ENCODE assay signal across 1 cellular context in the genomic region with DNA sequence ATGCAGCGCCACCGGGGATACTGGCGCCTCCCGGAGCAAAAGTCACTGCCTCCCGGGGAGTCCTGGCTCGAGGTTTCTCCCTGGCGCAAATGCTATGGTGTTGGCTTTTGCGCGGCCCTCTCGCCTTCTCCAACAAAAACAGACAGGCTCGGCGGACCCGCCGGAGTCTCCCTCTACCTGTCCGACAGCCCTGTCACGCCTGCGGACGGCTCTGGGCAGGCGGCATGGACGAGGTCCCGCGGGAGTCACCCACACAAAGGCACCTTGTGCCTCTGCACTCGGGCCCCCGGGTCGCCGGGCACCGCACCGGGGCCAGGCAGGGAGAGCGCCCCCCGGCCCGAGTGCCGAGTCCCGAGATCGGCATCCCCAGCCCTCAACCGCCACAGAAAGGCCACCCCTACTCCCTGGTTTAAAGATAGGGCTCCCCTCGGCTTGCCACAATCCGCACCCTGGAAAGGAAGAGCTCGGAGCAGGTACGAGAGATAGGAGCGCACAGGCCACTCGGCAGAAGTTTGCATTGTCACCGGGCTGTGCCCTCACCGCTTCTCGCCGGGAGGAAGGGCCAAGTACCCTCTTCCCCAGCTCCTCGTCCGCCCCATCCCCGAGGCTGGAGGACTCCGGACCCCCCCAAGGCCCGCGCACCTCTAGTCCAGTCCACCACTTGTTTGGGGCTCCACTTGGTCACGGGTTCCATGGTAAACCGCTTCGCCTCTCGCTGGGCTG.
TF ChIP-seq lines count a peak whose summit lies in the region.

No MANE protein-coding gene starts in this region.

TF ChIP-seq in GM12878, 131 proteins besides CTCF, POLR2A, EP300 and RAD21 (continued from another document):
- TF ChIP-seq, protein P1, sequence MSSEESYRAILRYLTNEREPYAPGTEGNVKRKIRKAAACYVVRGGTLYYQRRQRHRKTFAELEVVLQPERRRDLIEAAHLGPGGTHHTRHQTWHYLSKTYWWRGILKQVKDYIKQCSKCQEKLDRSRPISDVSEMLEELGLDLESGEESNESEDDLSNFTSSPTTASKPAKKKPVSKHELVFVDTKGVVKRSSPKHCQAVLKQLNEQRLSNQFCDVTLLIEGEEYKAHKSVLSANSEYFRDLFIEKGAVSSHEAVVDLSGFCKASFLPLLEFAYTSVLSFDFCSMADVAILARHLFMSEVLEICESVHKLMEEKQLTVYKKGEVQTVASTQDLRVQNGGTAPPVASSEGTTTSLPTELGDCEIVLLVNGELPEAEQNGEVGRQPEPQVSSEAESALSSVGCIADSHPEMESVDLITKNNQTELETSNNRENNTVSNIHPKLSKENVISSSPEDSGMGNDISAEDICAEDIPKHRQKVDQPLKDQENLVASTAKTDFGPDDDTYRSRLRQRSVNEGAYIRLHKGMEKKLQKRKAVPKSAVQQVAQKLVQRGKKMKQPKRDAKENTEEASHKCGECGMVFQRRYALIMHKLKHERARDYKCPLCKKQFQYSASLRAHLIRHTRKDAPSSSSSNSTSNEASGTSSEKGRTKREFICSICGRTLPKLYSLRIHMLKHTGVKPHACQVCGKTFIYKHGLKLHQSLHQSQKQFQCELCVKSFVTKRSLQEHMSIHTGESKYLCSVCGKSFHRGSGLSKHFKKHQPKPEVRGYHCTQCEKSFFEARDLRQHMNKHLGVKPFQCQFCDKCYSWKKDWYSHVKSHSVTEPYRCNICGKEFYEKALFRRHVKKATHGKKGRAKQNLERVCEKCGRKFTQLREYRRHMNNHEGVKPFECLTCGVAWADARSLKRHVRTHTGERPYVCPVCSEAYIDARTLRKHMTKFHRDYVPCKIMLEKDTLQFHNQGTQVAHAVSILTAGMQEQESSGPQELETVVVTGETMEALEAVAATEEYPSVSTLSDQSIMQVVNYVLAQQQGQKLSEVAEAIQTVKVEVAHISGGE (CRISPR knock-in tag; IDR thresholded peaks at IDR 0.05): no peak
- no peak for TF ChIP-seq BRCA1 (IDR thresholded peaks at IDR 0.05; ENCODE audit: low read depth, low read length)
- no peak for TF ChIP-seq ZNF24 (IDR thresholded peaks at IDR 0.05)
- no peak for TF ChIP-seq LARP7 (IDR thresholded peaks at IDR 0.05)
- TF ChIP-seq ZNF384 (IDR thresholded peaks at IDR 0.05; ENCODE audit: borderline replicate concordance, low read depth, low read length): no peak
- TF ChIP-seq TBL1XR1 (IDR thresholded peaks at IDR 0.05; ENCODE audit: low read depth, low read length): no peak
- no peak for TF ChIP-seq WRNIP1 (IDR thresholded peaks at IDR 0.05; ENCODE audit: borderline replicate concordance, low read depth, low read length)
- TF ChIP-seq RELA (IDR thresholded peaks at IDR 0.05; ENCODE audit: borderline replicate concordance, partially characterized antibody): no peak
- TF ChIP-seq, protein P2, sequence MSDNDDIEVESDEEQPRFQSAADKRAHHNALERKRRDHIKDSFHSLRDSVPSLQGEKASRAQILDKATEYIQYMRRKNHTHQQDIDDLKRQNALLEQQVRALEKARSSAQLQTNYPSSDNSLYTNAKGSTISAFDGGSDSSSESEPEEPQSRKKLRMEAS (IDR thresholded peaks at IDR 0.05; ENCODE audit: low read depth, low read length): no peak
- TF ChIP-seq, protein P3, sequence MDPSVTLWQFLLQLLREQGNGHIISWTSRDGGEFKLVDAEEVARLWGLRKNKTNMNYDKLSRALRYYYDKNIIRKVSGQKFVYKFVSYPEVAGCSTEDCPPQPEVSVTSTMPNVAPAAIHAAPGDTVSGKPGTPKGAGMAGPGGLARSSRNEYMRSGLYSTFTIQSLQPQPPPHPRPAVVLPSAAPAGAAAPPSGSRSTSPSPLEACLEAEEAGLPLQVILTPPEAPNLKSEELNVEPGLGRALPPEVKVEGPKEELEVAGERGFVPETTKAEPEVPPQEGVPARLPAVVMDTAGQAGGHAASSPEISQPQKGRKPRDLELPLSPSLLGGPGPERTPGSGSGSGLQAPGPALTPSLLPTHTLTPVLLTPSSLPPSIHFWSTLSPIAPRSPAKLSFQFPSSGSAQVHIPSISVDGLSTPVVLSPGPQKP (IDR thresholded peaks at IDR 0.05; ENCODE audit: low read depth, low read length): no peak
- no peak for TF ChIP-seq TCF12 (IDR thresholded peaks at IDR 0.05; ENCODE audit: low read depth, low read length)
